In genomic region chr7:69597278-69598076, GRCh38 we compare ENCODE assay signal across 1 cellular context.
TF ChIP-seq lines count a peak whose summit lies in the region.

No MANE protein-coding gene starts in this region.

TF ChIP-seq in HepG2, 621 proteins besides CTCF, POLR2A, EP300 and RAD21 (continued from another document and continues in another):
- TF ChIP-seq ZBTB14 (CRISPR knock-in tag; IDR thresholded peaks at IDR 0.05) = 0 out of 2 replicates have a peak, but pooled peaks have one; percentile 32
- TF ChIP-seq CCAR2 (optimal IDR thresholded peaks at IDR 0.05; ENCODE audit: low read depth, low read length) = no peak
- peak; percentile 47; the same call in 1 of the 2 replicates for TF ChIP-seq HIVEP1 (CRISPR knock-in tag; IDR thresholded peaks at IDR 0.05)
- no peak for TF ChIP-seq POLR2AphosphoS5 (IDR thresholded peaks at IDR 0.05; ENCODE audit: low read depth, low read length)
- no peak for TF ChIP-seq NBN (conservative IDR thresholded peaks at IDR 0.05)
- TF ChIP-seq HNF4G (IDR thresholded peaks at IDR 0.05; ENCODE audit: borderline replicate concordance, low read depth, low read length) = no peak
- no peak for TF ChIP-seq HNF4G (CRISPR knock-in tag; IDR thresholded peaks at IDR 0.05; ENCODE audit: borderline replicate concordance, low read depth)
- TF ChIP-seq, protein P1, sequence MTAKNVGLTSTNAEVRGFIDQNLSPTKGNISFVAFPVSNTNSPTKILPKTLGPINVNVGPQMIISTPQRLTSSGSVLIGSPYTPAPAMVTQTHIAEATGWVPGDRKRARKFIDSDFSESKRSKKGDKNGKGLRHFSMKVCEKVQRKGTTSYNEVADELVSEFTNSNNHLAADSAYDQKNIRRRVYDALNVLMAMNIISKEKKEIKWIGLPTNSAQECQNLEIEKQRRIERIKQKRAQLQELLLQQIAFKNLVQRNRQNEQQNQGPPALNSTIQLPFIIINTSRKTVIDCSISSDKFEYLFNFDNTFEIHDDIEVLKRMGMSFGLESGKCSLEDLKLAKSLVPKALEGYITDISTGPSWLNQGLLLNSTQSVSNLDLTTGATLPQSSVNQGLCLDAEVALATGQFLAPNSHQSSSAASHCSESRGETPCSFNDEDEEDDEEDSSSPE (CRISPR knock-in tag; IDR thresholded peaks at IDR 0.05) = peak; percentile 48; the same call in 1 of the 2 replicates
- TF ChIP-seq ZNF329 (CRISPR knock-in tag; IDR thresholded peaks at IDR 0.05; ENCODE audit: low read depth) = no peak
- TF ChIP-seq ZSCAN22 (CRISPR knock-in tag; IDR thresholded peaks at IDR 0.05) = no peak
- no peak for TF ChIP-seq KLF16 (CRISPR knock-in tag; IDR thresholded peaks at IDR 0.05)
- no peak for TF ChIP-seq PRPF4 (IDR thresholded peaks at IDR 0.05; ENCODE audit: low read depth, low read length, poor library complexity, severe bottlenecking)
- no peak for TF ChIP-seq SP140L (CRISPR knock-in tag; IDR thresholded peaks at IDR 0.05; ENCODE audit: borderline replicate concordance)
- no peak for TF ChIP-seq KMT2A (CRISPR knock-in tag; IDR thresholded peaks at IDR 0.05)
- TF ChIP-seq, protein P2, sequence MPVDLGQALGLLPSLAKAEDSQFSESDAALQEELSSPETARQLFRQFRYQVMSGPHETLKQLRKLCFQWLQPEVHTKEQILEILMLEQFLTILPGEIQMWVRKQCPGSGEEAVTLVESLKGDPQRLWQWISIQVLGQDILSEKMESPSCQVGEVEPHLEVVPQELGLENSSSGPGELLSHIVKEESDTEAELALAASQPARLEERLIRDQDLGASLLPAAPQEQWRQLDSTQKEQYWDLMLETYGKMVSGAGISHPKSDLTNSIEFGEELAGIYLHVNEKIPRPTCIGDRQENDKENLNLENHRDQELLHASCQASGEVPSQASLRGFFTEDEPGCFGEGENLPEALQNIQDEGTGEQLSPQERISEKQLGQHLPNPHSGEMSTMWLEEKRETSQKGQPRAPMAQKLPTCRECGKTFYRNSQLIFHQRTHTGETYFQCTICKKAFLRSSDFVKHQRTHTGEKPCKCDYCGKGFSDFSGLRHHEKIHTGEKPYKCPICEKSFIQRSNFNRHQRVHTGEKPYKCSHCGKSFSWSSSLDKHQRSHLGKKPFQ (CRISPR knock-in tag; IDR thresholded peaks at IDR 0.05; ENCODE audit: insufficient replicate concordance) = no peak
- no peak for TF ChIP-seq ZNF274 (CRISPR knock-in tag; IDR thresholded peaks at IDR 0.05)
- TF ChIP-seq, protein P3, sequence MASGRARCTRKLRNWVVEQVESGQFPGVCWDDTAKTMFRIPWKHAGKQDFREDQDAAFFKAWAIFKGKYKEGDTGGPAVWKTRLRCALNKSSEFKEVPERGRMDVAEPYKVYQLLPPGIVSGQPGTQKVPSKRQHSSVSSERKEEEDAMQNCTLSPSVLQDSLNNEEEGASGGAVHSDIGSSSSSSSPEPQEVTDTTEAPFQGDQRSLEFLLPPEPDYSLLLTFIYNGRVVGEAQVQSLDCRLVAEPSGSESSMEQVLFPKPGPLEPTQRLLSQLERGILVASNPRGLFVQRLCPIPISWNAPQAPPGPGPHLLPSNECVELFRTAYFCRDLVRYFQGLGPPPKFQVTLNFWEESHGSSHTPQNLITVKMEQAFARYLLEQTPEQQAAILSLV (CRISPR knock-in tag; IDR thresholded peaks at IDR 0.05; ENCODE audit: borderline replicate concordance) = no peak
- TF ChIP-seq, protein P4, sequence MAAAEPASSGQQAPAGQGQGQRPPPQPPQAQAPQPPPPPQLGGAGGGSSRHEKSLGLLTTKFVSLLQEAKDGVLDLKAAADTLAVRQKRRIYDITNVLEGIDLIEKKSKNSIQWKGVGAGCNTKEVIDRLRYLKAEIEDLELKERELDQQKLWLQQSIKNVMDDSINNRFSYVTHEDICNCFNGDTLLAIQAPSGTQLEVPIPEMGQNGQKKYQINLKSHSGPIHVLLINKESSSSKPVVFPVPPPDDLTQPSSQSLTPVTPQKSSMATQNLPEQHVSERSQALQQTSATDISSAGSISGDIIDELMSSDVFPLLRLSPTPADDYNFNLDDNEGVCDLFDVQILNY (CRISPR knock-in tag; conservative IDR thresholded peaks at IDR 0.05) = no peak
- no peak for TF ChIP-seq TSC22D2 (CRISPR knock-in tag; IDR thresholded peaks at IDR 0.05; ENCODE audit: borderline replicate concordance)
- no peak for TF ChIP-seq ETS1 (CRISPR knock-in tag; IDR thresholded peaks at IDR 0.05)
- no peak for TF ChIP-seq ZNF501 (CRISPR knock-in tag; IDR thresholded peaks at IDR 0.05)
- no peak for TF ChIP-seq BHLHE40 (IDR thresholded peaks at IDR 0.05; ENCODE audit: low read length)
- TF ChIP-seq ZKSCAN8 (CRISPR knock-in tag; IDR thresholded peaks at IDR 0.05; ENCODE audit: borderline replicate concordance) = no peak
- TF ChIP-seq, protein P5, sequence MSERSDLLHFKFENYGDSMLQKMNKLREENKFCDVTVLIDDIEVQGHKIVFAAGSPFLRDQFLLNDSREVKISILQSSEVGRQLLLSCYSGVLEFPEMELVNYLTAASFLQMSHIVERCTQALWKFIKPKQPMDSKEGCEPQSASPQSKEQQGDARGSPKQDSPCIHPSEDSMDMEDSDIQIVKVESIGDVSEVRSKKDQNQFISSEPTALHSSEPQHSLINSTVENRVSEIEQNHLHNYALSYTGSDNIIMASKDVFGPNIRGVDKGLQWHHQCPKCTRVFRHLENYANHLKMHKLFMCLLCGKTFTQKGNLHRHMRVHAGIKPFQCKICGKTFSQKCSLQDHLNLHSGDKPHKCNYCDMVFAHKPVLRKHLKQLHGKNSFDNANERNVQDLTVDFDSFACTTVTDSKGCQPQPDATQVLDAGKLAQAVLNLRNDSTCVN (CRISPR knock-in tag; IDR thresholded peaks at IDR 0.05; ENCODE audit: borderline replicate concordance) = no peak
- TF ChIP-seq SIX1 (CRISPR knock-in tag; IDR thresholded peaks at IDR 0.05; ENCODE audit: borderline replicate concordance) = no peak
- peak; percentile 19; the same call in 1 of the 2 replicates for TF ChIP-seq KDM2A (CRISPR knock-in tag; IDR thresholded peaks at IDR 0.05; ENCODE audit: borderline replicate concordance, low read depth)
- TF ChIP-seq YY1 (IDR thresholded peaks at IDR 0.05; ENCODE audit: insufficient read depth, insufficient replicate concordance, low read depth, low read length) = no peak
- no peak for TF ChIP-seq ZNF30 (CRISPR knock-in tag; IDR thresholded peaks at IDR 0.05)
- peak; percentile 31; the same call in 1 of the 2 replicates for TF ChIP-seq HES4 (CRISPR knock-in tag; IDR thresholded peaks at IDR 0.05; ENCODE audit: borderline replicate concordance)
- TF ChIP-seq HNF4A (CRISPR knock-in tag; IDR thresholded peaks at IDR 0.05) = no peak
- no peak for TF ChIP-seq REXO4 (CRISPR knock-in tag; IDR thresholded peaks at IDR 0.05; ENCODE audit: borderline replicate concordance)
- TF ChIP-seq ZNF713 (CRISPR knock-in tag; IDR thresholded peaks at IDR 0.05) = no peak
- TF ChIP-seq, protein P6, sequence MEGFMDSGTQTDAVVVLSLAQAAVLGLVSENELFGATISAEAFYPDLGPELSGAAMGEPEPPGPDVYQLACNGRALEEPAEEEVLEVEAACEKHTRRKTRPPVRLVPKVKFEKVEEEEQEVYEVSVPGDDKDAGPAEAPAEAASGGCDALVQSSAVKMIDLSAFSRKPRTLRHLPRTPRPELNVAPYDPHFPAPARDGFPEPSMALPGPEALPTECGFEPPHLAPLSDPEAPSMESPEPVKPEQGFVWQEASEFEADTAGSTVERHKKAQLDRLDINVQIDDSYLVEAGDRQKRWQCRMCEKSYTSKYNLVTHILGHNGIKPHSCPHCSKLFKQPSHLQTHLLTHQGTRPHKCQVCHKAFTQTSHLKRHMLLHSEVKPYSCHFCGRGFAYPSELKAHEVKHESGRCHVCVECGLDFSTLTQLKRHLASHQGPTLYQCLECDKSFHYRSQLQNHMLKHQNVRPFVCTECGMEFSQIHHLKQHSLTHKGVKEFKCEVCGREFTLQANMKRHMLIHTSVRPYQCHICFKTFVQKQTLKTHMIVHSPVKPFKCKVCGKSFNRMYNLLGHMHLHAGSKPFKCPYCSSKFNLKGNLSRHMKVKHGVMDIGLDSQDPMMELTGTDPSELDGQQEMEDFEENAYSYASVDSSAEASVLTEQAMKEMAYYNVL (CRISPR knock-in tag; IDR thresholded peaks at IDR 0.05; ENCODE audit: borderline replicate concordance) = no peak
- TF ChIP-seq FIP1L1 (IDR thresholded peaks at IDR 0.05; ENCODE audit: borderline replicate concordance, insufficient read depth, low read depth, low read length) = no peak
- TF ChIP-seq TCF7L2 (IDR thresholded peaks at IDR 0.05; ENCODE audit: low read depth, low read length) = no peak
- 0 out of 2 replicates have a peak, but pooled peaks have one; percentile 17 for TF ChIP-seq YEATS4 (CRISPR knock-in tag; IDR thresholded peaks at IDR 0.05; ENCODE audit: borderline replicate concordance)
- no peak for TF ChIP-seq TAF15 (IDR thresholded peaks at IDR 0.05; ENCODE audit: low read depth, low read length, poor library complexity, severe bottlenecking)
- no peak for TF ChIP-seq MED13 (CRISPR knock-in tag; IDR thresholded peaks at IDR 0.05)
- TF ChIP-seq ZNF777 (CRISPR knock-in tag; IDR thresholded peaks at IDR 0.05) = peak; percentile 46; the same call in 1 of the 2 replicates
- TF ChIP-seq SP5 (CRISPR knock-in tag; IDR thresholded peaks at IDR 0.05; ENCODE audit: borderline replicate concordance, low read depth) = no peak
- TF ChIP-seq, protein P7, sequence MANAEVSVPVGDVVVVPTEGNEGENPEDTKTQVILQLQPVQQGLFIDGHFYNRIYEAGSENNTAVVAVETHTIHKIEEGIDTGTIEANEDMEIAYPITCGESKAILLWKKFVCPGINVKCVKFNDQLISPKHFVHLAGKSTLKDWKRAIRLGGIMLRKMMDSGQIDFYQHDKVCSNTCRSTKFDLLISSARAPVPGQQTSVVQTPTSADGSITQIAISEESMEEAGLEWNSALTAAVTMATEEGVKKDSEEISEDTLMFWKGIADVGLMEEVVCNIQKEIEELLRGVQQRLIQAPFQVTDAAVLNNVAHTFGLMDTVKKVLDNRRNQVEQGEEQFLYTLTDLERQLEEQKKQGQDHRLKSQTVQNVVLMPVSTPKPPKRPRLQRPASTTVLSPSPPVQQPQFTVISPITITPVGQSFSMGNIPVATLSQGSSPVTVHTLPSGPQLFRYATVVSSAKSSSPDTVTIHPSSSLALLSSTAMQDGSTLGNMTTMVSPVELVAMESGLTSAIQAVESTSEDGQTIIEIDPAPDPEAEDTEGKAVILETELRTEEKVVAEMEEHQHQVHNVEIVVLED (CRISPR knock-in tag; IDR thresholded peaks at IDR 0.05; ENCODE audit: borderline replicate concordance) = no peak
- no peak for TF ChIP-seq SAP130 (CRISPR knock-in tag; IDR thresholded peaks at IDR 0.05; ENCODE audit: low read depth)
- TF ChIP-seq IRF1 (CRISPR knock-in tag; IDR thresholded peaks at IDR 0.05; ENCODE audit: low read depth) = no peak
- no peak for TF ChIP-seq MYNN (CRISPR knock-in tag; IDR thresholded peaks at IDR 0.05; ENCODE audit: low read depth)
- no peak for TF ChIP-seq PAF1 (CRISPR knock-in tag; IDR thresholded peaks at IDR 0.05)
- TF ChIP-seq, protein P8, sequence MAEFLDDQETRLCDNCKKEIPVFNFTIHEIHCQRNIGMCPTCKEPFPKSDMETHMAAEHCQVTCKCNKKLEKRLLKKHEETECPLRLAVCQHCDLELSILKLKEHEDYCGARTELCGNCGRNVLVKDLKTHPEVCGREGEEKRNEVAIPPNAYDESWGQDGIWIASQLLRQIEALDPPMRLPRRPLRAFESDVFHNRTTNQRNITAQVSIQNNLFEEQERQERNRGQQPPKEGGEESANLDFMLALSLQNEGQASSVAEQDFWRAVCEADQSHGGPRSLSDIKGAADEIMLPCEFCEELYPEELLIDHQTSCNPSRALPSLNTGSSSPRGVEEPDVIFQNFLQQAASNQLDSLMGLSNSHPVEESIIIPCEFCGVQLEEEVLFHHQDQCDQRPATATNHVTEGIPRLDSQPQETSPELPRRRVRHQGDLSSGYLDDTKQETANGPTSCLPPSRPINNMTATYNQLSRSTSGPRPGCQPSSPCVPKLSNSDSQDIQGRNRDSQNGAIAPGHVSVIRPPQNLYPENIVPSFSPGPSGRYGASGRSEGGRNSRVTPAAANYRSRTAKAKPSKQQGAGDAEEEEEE (CRISPR knock-in tag; IDR thresholded peaks at IDR 0.05; ENCODE audit: borderline replicate concordance) = no peak
- peak; percentile 31; the same call in 1 of the 2 replicates for TF ChIP-seq ATF7-NPFF (CRISPR knock-in tag; IDR thresholded peaks at IDR 0.05; ENCODE audit: low read depth)
- no peak for TF ChIP-seq EZH2 (conservative IDR thresholded peaks at IDR 0.05; ENCODE audit: low read depth, low read length)
- no peak for TF ChIP-seq ZNF878 (CRISPR knock-in tag; IDR thresholded peaks at IDR 0.05)
- TF ChIP-seq, protein P9, sequence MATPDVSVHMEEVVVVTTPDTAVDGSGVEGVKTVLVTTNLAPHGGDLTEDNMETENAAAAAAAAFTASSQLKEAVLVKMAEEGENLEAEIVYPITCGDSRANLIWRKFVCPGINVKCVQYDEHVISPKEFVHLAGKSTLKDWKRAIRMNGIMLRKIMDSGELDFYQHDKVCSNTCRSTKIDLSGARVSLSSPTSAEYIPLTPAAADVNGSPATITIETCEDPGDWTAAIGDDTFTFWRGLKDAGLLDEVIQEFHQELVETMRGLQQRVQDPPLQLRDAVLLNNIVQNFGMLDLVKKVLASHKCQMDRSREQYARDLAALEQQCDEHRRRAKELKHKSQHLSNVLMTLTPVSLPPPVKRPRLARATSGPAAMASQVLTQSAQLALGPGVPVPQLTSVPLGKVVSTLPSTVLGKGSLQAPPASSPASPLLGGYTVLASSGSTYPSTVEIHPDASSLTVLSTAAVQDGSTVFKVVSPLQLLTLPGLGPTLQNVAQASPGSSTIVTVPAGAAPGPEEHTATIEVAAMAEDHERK (CRISPR knock-in tag; IDR thresholded peaks at IDR 0.05; ENCODE audit: low read depth) = no peak
